ENCODE assay signal across 1 cellular context in the genomic region with DNA sequence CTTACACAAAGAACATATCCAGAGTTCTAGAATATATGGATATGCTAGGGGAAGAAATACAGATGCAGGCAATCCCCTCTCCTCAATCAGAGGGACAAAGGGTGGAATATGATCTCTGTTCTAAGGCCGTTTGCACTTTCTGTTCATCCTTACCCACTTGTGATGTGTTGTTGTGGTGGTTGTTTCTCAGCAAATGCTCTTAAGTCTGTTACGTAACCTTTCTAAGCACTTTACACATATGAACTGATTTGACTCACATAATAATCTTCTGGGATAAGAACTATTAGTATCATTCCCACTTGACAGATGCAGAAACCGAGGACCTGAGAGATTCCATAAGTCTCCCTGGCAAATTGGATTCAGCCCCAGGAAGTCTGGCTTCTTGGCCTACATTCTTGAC.
TF ChIP-seq lines count a peak whose summit lies in the region.

No MANE protein-coding gene starts in this region.

TF ChIP-seq in SK-N-SH treated with all-trans-retinoic acid at 6 μM for 48 hours, 23 proteins besides CTCF, POLR2A, EP300 and RAD21 (continued from another document):
- TF ChIP-seq, protein P1, sequence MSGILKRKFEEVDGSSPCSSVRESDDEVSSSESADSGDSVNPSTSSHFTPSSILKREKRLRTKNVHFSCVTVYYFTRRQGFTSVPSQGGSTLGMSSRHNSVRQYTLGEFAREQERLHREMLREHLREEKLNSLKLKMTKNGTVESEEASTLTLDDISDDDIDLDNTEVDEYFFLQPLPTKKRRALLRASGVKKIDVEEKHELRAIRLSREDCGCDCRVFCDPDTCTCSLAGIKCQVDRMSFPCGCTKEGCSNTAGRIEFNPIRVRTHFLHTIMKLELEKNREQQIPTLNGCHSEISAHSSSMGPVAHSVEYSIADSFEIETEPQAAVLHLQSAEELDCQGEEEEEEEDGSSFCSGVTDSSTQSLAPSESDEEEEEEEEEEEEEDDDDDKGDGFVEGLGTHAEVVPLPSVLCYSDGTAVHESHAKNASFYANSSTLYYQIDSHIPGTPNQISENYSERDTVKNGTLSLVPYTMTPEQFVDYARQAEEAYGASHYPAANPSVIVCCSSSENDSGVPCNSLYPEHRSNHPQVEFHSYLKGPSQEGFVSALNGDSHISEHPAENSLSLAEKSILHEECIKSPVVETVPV (CRISPR knock-in tag; IDR thresholded peaks at IDR 0.05): no peak
- TF ChIP-seq GLIS3 (CRISPR knock-in tag; IDR thresholded peaks at IDR 0.05) (no peak), PPARA (CRISPR knock-in tag; IDR thresholded peaks at IDR 0.05; ENCODE audit: borderline replicate concordance) (no peak), ZC3H10 (CRISPR knock-in tag; IDR thresholded peaks at IDR 0.05) (no peak), ISL1 (CRISPR knock-in tag; IDR thresholded peaks at IDR 0.05) (no peak), ESRRG (CRISPR knock-in tag; IDR thresholded peaks at IDR 0.05) (no peak)
